8 cellular contexts compared by ENCODE assay signal in the genomic region with DNA sequence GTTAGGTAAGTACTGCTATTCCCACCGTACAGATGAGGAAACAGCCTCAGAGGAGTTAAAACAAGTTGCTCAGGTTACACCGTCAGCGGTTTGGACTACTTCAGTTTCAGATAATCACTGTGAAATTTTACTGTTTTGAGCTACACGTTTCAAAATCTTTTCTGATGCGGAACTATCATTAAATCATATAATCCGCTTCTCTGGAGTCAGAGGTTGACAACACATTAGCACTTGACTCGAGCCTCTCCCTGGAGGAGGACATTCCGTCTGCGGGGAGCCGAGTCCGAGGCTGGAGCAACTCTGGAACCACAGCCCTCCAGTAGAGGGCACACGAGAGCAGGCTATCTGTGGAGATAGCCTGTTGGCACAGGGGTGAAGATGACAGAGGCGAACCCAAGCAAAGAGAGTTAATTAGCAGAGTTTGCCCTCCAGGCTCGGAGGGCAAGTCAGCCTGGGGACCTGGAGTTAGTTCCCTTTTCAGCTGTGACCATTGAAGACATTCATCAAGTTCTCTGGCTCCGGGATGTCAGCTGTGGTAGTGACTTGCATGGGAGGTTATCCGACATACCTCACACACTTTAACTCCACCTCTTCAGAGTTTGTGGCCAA.
A peak's percentile ranks its signal among the peaks of the same experiment; 100 is the strongest.
DNase-seq lines count a peak whose midpoint lies in the region; ATAC-seq lines count a peak whose summit lies in the region.

No MANE protein-coding gene starts in this region.

- WGBS in mesenchymal stem cell: 18% methylated on average over 14 of the region's 16 CpGs

- CTCF ChIA-PET in activated CD4-positive, alpha-beta memory T cell treated with anti-CD3 and anti-CD28 coated beads, Interleukin-2, amount 10 ng/mL, durations not matched to agents 7 days and 5 days (lab: Charles Lee): interaction anchor here (0.6 to 4.8 kb wide), 20 partner anchors 9 to 299 kb away, joined by 3 to 37 read pairs (median 4); no protein-coding TSS in a partner anchor

- peaks cover 4% of the 10 kb centered on the region for H3K27me3 Mint-ChIP-seq in activated CD4-positive, alpha-beta memory T cell treated with anti-CD3 and anti-CD28 coated beads, Interleukin-2, amount 10 ng/mL, durations not matched to agents 7 days and 5 days

- peaks cover 20% of the 10 kb centered on the region for H3K79me1 ChIP-seq in mesenchymal stem cell (replicated peaks; ENCODE audit: low read length, poor library complexity, severe bottlenecking)

- ATAC-seq in GM18909 (IDR thresholded peaks at IDR 0.05; ENCODE audit: poor library complexity, unreplicated experiment) (peak; percentile 76), HG03196 (IDR thresholded peaks at IDR 0.05; ENCODE audit: unreplicated experiment) (peak; percentile 79)

- peaks cover 4% of the 10 kb centered on the region; the same call in 1 of the 2 replicates for H3K36me3 ChIP-seq in BLaER1
- no peaks in the 10 kb centered on the region for H3K36me3 ChIP-seq in mesenchymal stem cell (ENCODE audit: control insufficient read depth in 1 of 2, insufficient read depth in 2 of 2, low read depth in 1 of 2, low read length in 2 of 2)

- no peak overlapping the region for H3K23ac ChIP-seq in mesenchymal stem cell (ENCODE audit: low read length in 2 of 2)

- no peak overlapping the region for H3K9ac ChIP-seq in BLaER1
- H3K9ac ChIP-seq in mesenchymal stem cell (ENCODE audit: low read length): no peak overlapping the region

- no peak overlapping the region for H3K14ac ChIP-seq in mesenchymal stem cell (ENCODE audit: low read length in 2 of 2)

- no peak overlapping the region for H3K27ac Mint-ChIP-seq in activated CD4-positive, alpha-beta memory T cell treated with anti-CD3 and anti-CD28 coated beads, Interleukin-2, amount 10 ng/mL, durations not matched to agents 7 days and 5 days

- no peak overlapping the region for H2AK5ac ChIP-seq in mesenchymal stem cell (ENCODE audit: low read length, severe bottlenecking)

- no peak overlapping the region for H2BK120ac ChIP-seq in mesenchymal stem cell (ENCODE audit: low read depth, low read length)

- H2AFZ ChIP-seq in mesenchymal stem cell (ENCODE audit: low read depth, low read length): no peak overlapping the region

- H3K4me1 ChIP-seq in BLaER1 (peaks cover 59% of the 10 kb centered on the region), mesenchymal stem cell (ENCODE audit: control insufficient read depth, insufficient read depth, low read depth, low read length) (peaks cover 18% of the 10 kb centered on the region)

- H3K4me2 ChIP-seq in BLaER1 (peak overlapping the region; percentile 89), mesenchymal stem cell (ENCODE audit: low read length, poor library complexity, severe bottlenecking) (no peak overlapping the region)

- H3K4me3 Mint-ChIP-seq in activated CD4-positive, alpha-beta memory T cell treated with anti-CD3 and anti-CD28 coated beads, Interleukin-2, amount 10 ng/mL, durations not matched to agents 7 days and 5 days: no peak overlapping the region

- H4K20me1 ChIP-seq in BLaER1: peaks cover 100% of the 10 kb centered on the region

- H3K4me3 ChIP-seq in BLaER1 (no peak overlapping the region), mesenchymal stem cell (ENCODE audit: insufficient read depth in 1 of 2, low read depth in 1 of 2, low read length in 2 of 2) (no peak overlapping the region)

- peaks cover 15% of the 10 kb centered on the region for H3K4me1 Mint-ChIP-seq in activated CD4-positive, alpha-beta memory T cell treated with anti-CD3 and anti-CD28 coated beads, Interleukin-2, amount 10 ng/mL, durations not matched to agents 7 days and 5 days

- no peak overlapping the region for H2BK15ac ChIP-seq in mesenchymal stem cell (ENCODE audit: low read depth, poor library complexity, severe bottlenecking)

- H3K36me3 Mint-ChIP-seq in activated CD4-positive, alpha-beta memory T cell treated with anti-CD3 and anti-CD28 coated beads, Interleukin-2, amount 10 ng/mL, durations not matched to agents 7 days and 5 days (ENCODE audit: low read depth): no peaks in the 10 kb centered on the region

- no peak overlapping the region for H2BK12ac ChIP-seq in mesenchymal stem cell (ENCODE audit: low read length in 2 of 2)

- peak; percentile 14 for DNase-seq in NCI-H748 treated with DMSO at 0.1 percent for 48 hours (lab: John Stamatoyannopoulos, UW)
- peak; percentile 72 for DNase-seq in activated CD4-positive, alpha-beta memory T cell treated with anti-CD3 and anti-CD28 coated beads, Interleukin-2, amount 10 ng/mL, durations not matched to agents 7 days and 5 days
- peak; percentile 58 for DNase-seq in effector CD4-positive, alpha-beta T cell
- DNase-seq in mesenchymal stem cell: peak; percentile 76
- peak; percentile 48 to 51 for DNase-seq in stimulated activated CD8-positive, alpha-beta memory T cell treated with anti-CD3 and anti-CD28 coated beads, Interleukin-2, amount 100 ng/mL, for 1 hour (ENCODE audit: low read depth in 2 of 2)

- no peak overlapping the region for H3K18ac ChIP-seq in mesenchymal stem cell (ENCODE audit: low read depth in 1 of 2, low read length in 2 of 2)

- no peak overlapping the region for H4K91ac ChIP-seq in mesenchymal stem cell (ENCODE audit: low read length)

- H3K27ac ChIP-seq in BLaER1: no peak overlapping the region
- H3K27ac ChIP-seq in mesenchymal stem cell (ENCODE audit: low read length, poor library complexity, severe bottlenecking): no peak overlapping the region

- H3K9me3 ChIP-seq in BLaER1 (no peaks in the 10 kb centered on the region), mesenchymal stem cell (ENCODE audit: control insufficient read depth, low read length) (no peaks in the 10 kb centered on the region)

- H3K27me3 ChIP-seq in BLaER1 (no peaks in the 10 kb centered on the region), mesenchymal stem cell (ENCODE audit: control insufficient read depth in 1 of 2, insufficient read depth in 1 of 2, low read length in 2 of 2) (no peaks in the 10 kb centered on the region)

- no peak overlapping the region for H4K8ac ChIP-seq in mesenchymal stem cell (ENCODE audit: low read length)

- no peak overlapping the region for H3K4ac ChIP-seq in mesenchymal stem cell (ENCODE audit: low read depth in 1 of 2, low read length in 2 of 2)

- POLR2A ChIA-PET in activated CD4-positive, alpha-beta memory T cell treated with anti-CD3 and anti-CD28 coated beads, Interleukin-2, amount 10 ng/mL, durations not matched to agents 7 days and 5 days (lab: Charles Lee): interaction anchor here (1.8 kb wide), 1 partner anchor 71 kb away, joined by 7 read pairs; no protein-coding TSS in a partner anchor

- no peak overlapping the region for H2BK5ac ChIP-seq in mesenchymal stem cell (ENCODE audit: low read depth, low read length, poor library complexity, severe bottlenecking)

- no peaks in the 10 kb centered on the region for H3K9me3 Mint-ChIP-seq in activated CD4-positive, alpha-beta memory T cell treated with anti-CD3 and anti-CD28 coated beads, Interleukin-2, amount 10 ng/mL, durations not matched to agents 7 days and 5 days

Comparison
In these comparisons a context has a peak if more than half of its experiments do, and no peak if none do; other contexts are left out.
1. DNase-seq: peak in every context shown above with its lines; median percentile 76 in mesenchymal stem cell; 72 in activated CD4-positive, alpha-beta memory T cell treated with anti-CD3 and anti-CD28 coated beads, Interleukin-2, amount 10 ng/mL, durations not matched to agents 7 days and 5 days; 58 in effector CD4-positive, alpha-beta T cell; 50 in stimulated activated CD8-positive, alpha-beta memory T cell treated with anti-CD3 and anti-CD28 coated beads, Interleukin-2, amount 100 ng/mL, for 1 hour; 14 in NCI-H748 treated with DMSO at 0.1 percent for 48 hours.